ENCODE assay signal across 15 cellular contexts in genomic region chr20:10715035-10715434, GRCh38. TPM values are rescaled to one million over a fixed set of nuclear protein-coding genes. Genes with fewer than 3 reads are reported as not detected.
A peak's percentile ranks its signal among the peaks of the same experiment; 100 is the strongest.
DNase-seq lines count a peak whose midpoint lies in the region; ATAC-seq and TF ChIP-seq lines count a peak whose summit lies in the region.
"Had no signal": no experiment of that assay in that cellular context is flagged by ENCODE, and none has a peak within 500 bp of the region (broad histone marks: within the 10 kb centered on the region; RNA-seq: fewer than 3 reads in every experiment).

No MANE protein-coding gene starts in this region.

- TF ChIP-seq CTCF in HFFc6 (IDR thresholded peaks at IDR 0.05) (no peak), fibroblast of pulmonary artery (IDR thresholded peaks at IDR 0.05; ENCODE audit: low read length, missing control alignments) (no peak)

- DNase-seq in AG08395 (ENCODE audit: low spot score), result peak; percentile 36
- peak; percentile 24 for DNase-seq in HFFc6
- DNase-seq in fibroblast of pulmonary artery (ENCODE audit: low read depth), result peak; percentile 47
- DNase-seq in activated naive CD4-positive, alpha-beta T cell treated with anti-CD3 and anti-CD28 coated beads, Interleukin-2, amount 10 ng/mL, durations not matched to agents 7 days and 5 days, result no peak
- DNase-seq in activated effector memory CD4-positive, alpha-beta T cell treated with anti-CD3 and anti-CD28 coated beads, Interleukin-2, amount 50 U/mL, for 16 hours, result no peak
- no peak for DNase-seq in 8988T
- DNase-seq: activated CD4-positive, alpha-beta T cell treated with anti-CD3 and anti-CD28 coated beads, Interleukin-2, amount 50 U/mL, for 48 hours; activated naive CD4-positive, alpha-beta T cell treated with anti-CD3 and anti-CD28 coated beads for 36 hours; GOT3; NCI-H510A treated with DMSO at 0.1 percent for 48 hours; psoas muscle had no signal

- no peak overlapping the region for H3K27ac Mint-ChIP-seq in HFFc6
- H3K27ac Mint-ChIP-seq in activated naive CD4-positive, alpha-beta T cell treated with anti-CD3 and anti-CD28 coated beads, Interleukin-2, amount 10 ng/mL, durations not matched to agents 7 days and 5 days, result no peak overlapping the region
- H3K27ac Mint-ChIP-seq: activated naive CD4-positive, alpha-beta T cell treated with anti-CD3 and anti-CD28 coated beads for 36 hours had no signal

- no peak overlapping the region for H3K4me3 Mint-ChIP-seq in HFFc6
- H3K4me3 Mint-ChIP-seq in activated naive CD4-positive, alpha-beta T cell treated with anti-CD3 and anti-CD28 coated beads, Interleukin-2, amount 10 ng/mL, durations not matched to agents 7 days and 5 days, result no peak overlapping the region
- H3K4me3 Mint-ChIP-seq: activated naive CD4-positive, alpha-beta T cell treated with anti-CD3 and anti-CD28 coated beads for 36 hours had no signal

- H3K4me1 Mint-ChIP-seq in HFFc6 (ENCODE audit: low read depth), result peaks cover 17% of the 10 kb centered on the region
- no peaks in the 10 kb centered on the region for H3K4me1 Mint-ChIP-seq in activated naive CD4-positive, alpha-beta T cell treated with anti-CD3 and anti-CD28 coated beads, Interleukin-2, amount 10 ng/mL, durations not matched to agents 7 days and 5 days

- CTCF ChIA-PET in activated naive CD4-positive, alpha-beta T cell treated with anti-CD3 and anti-CD28 coated beads, Interleukin-2, amount 10 ng/mL, durations not matched to agents 7 days and 5 days (lab: Charles Lee), result no interaction called here

- H3K4me3 ChIP-seq in fibroblast of pulmonary artery (replicated peaks; ENCODE audit: low read depth, low read length), result no peak overlapping the region
- H3K4me3 ChIP-seq: BLaER1, psoas muscle, thoracic aorta had no signal

- peaks cover 5% of the 10 kb centered on the region; the same call in 1 of the 2 replicates for H3K27me3 Mint-ChIP-seq in HFFc6 (ENCODE audit: insufficient read depth)
- peaks cover 3% of the 10 kb centered on the region for H3K27me3 Mint-ChIP-seq in activated naive CD4-positive, alpha-beta T cell treated with anti-CD3 and anti-CD28 coated beads, Interleukin-2, amount 10 ng/mL, durations not matched to agents 7 days and 5 days

- no peaks in the 10 kb centered on the region for H3K9me3 Mint-ChIP-seq in HFFc6
- H3K9me3 Mint-ChIP-seq in activated naive CD4-positive, alpha-beta T cell treated with anti-CD3 and anti-CD28 coated beads, Interleukin-2, amount 10 ng/mL, durations not matched to agents 7 days and 5 days, result no peaks in the 10 kb centered on the region
- H3K9me3 Mint-ChIP-seq: activated naive CD4-positive, alpha-beta T cell treated with anti-CD3 and anti-CD28 coated beads for 36 hours had no signal

- ATAC-seq in SK-N-SH treated with all-trans-retinoic acid at 6 μM for 48 hours, result peak; percentile 75
- ATAC-seq in GM19395 (IDR thresholded peaks at IDR 0.05; ENCODE audit: unreplicated experiment), result no peak
- ATAC-seq: psoas muscle had no signal

- no peaks in the 10 kb centered on the region for H3K36me3 Mint-ChIP-seq in HFFc6 (ENCODE audit: low read depth)
- no peaks in the 10 kb centered on the region for H3K36me3 Mint-ChIP-seq in activated naive CD4-positive, alpha-beta T cell treated with anti-CD3 and anti-CD28 coated beads, Interleukin-2, amount 10 ng/mL, durations not matched to agents 7 days and 5 days

TF ChIP-seq in SK-N-SH treated with all-trans-retinoic acid at 6 μM for 48 hours, 23 proteins besides CTCF, POLR2A, EP300 and RAD21:
- TF ChIP-seq BACH2 (CRISPR knock-in tag; IDR thresholded peaks at IDR 0.05; ENCODE audit: borderline replicate concordance) (no peak), ZNF8 (CRISPR knock-in tag; IDR thresholded peaks at IDR 0.05) (no peak), OSR1 (CRISPR knock-in tag; IDR thresholded peaks at IDR 0.05) (no peak), POU6F1 (CRISPR knock-in tag; IDR thresholded peaks at IDR 0.05; ENCODE audit: borderline replicate concordance, low read depth) (no peak), GLIS3 (CRISPR knock-in tag; IDR thresholded peaks at IDR 0.05) (no peak), ZNF70 (CRISPR knock-in tag; IDR thresholded peaks at IDR 0.05) (no peak), CSDC2 (CRISPR knock-in tag; IDR thresholded peaks at IDR 0.05) (no peak), RARB (CRISPR knock-in tag; IDR thresholded peaks at IDR 0.05) (no peak), ARNTL (CRISPR knock-in tag; IDR thresholded peaks at IDR 0.05; ENCODE audit: borderline replicate concordance, low read depth) (no peak), ZFP30 (CRISPR knock-in tag; IDR thresholded peaks at IDR 0.05) (no peak), ZC3H10 (CRISPR knock-in tag; IDR thresholded peaks at IDR 0.05) (no peak), ESRRG (CRISPR knock-in tag; IDR thresholded peaks at IDR 0.05) (no peak)

RNA-seq across cellular contexts. Expression of gene JAG1, which starts 41.2 kb away (rescaled TPM):
- total RNA-seq in HFFc6 (2021; fragmentation: NEBNext Ultra II Directional; extraction: Animal tissue kit (Norgen Biotek cat#: 25700)), result 1 to 10 TPM; 3.0 to 9.3 (median 8.2) TPM

Comparison
In these comparisons a context has a peak if more than half of its experiments do, and no peak if none do; other contexts are left out.
1. DNase-seq: peak in AG08395 (single experiment), HFFc6 (single experiment) and fibroblast of pulmonary artery (single experiment); none in activated naive CD4-positive, alpha-beta T cell treated with anti-CD3 and anti-CD28 coated beads, Interleukin-2, amount 10 ng/mL, durations not matched to agents 7 days and 5 days (single experiment), activated effector memory CD4-positive, alpha-beta T cell treated with anti-CD3 and anti-CD28 coated beads, Interleukin-2, amount 50 U/mL, for 16 hours (single experiment) and 8988T (single experiment).